20 cellular contexts compared by ENCODE assay signal in genomic region chr10:23505797-23506465, GRCh38.
"Had no signal": no experiment of that assay in that cellular context is flagged by ENCODE, and none has a peak within 500 bp of the region (broad histone marks: within the 10 kb centered on the region; RNA-seq: fewer than 3 reads in every experiment).

No MANE protein-coding gene starts in this region.

- H3K4me1 Mint-ChIP-seq: activated CD4-positive, alpha-beta T cell treated with anti-CD3 and anti-CD28 coated beads for 36 hours; memory B cell; naive B cell; neural crest cell had no signal

- FAIRE-seq: bronchial epithelial cell, kidney had no signal

- H3K4me3 Mint-ChIP-seq: activated CD4-positive, alpha-beta memory T cell treated with anti-CD3 and anti-CD28 coated beads for 36 hours; activated CD4-positive, alpha-beta T cell treated with anti-CD3 and anti-CD28 coated beads for 36 hours; activated naive CD8-positive, alpha-beta T cell; activated T-helper 1 cell treated with anti-CD3 and anti-CD28 coated beads, Interleukin-12 subunit alpha, Interleukin-12 subunit beta, Interleukin-2, Interleukin-4 antibody, amounts not matched to agents 30 ng/mL and 10 ng/mL and 1 ng/mL, durations not matched to agents 14 hours and 24 hours and 36 hours; memory B cell; naive B cell; neural crest cell had no signal

- ATAC-seq: activated CD4-positive, alpha-beta T cell treated with anti-CD3 and anti-CD28 coated beads for 36 hours; mucosa of descending colon had no signal

- H3K4me3 ChIP-seq: gastrocnemius medialis, left ventricle myocardium inferior, mucosa of descending colon, thyroid gland had no signal

- H3K36me3 Mint-ChIP-seq: activated CD4-positive, alpha-beta memory T cell treated with anti-CD3 and anti-CD28 coated beads for 36 hours had no signal

- H3K4me1 ChIP-seq: gastrocnemius medialis, left ventricle myocardium inferior, thyroid gland had no signal

- H3K9me3 ChIP-seq: gastrocnemius medialis, mucosa of descending colon, thyroid gland had no signal

- H3K27me3 ChIP-seq: gastrocnemius medialis, thyroid gland had no signal

- H3K27ac Mint-ChIP-seq: activated CD4-positive, alpha-beta memory T cell treated with anti-CD3 and anti-CD28 coated beads for 36 hours; activated CD4-positive, alpha-beta T cell treated with anti-CD3 and anti-CD28 coated beads for 36 hours; activated naive CD8-positive, alpha-beta T cell; activated T-helper 1 cell treated with anti-CD3 and anti-CD28 coated beads, Interleukin-12 subunit alpha, Interleukin-12 subunit beta, Interleukin-2, Interleukin-4 antibody, amounts not matched to agents 30 ng/mL and 10 ng/mL and 1 ng/mL, durations not matched to agents 14 hours and 24 hours and 36 hours; memory B cell had no signal

- DNase-seq: activated CD4-positive, alpha-beta memory T cell treated with anti-CD3 and anti-CD28 coated beads for 36 hours; activated CD4-positive, alpha-beta T cell treated with anti-CD3 and anti-CD28 coated beads for 36 hours; activated gamma-delta T cell treated with Interleukin-2 at 50 U/mL for 16 hours; activated T-cell treated with anti-CD3 and anti-CD28 coated beads for 4 hours; cerebellar nuclear complex; cortex of kidney; gastrocnemius medialis; head of caudate nucleus; kidney; left ventricle myocardium inferior; mucosa of descending colon; naive B cell; stimulated activated CD4-positive, alpha-beta T cell treated with anti-CD3 and anti-CD28 coated beads, Interleukin-2, amount 100 ng/mL, for 24 hours; stimulated activated naive CD4-positive, alpha-beta T cell treated with Interleukin-2 at 50 U/mL for 16 hours; thyroid gland had no signal

- H3K27ac ChIP-seq: gastrocnemius medialis, left ventricle myocardium inferior, thyroid gland had no signal

- H3K27me3 Mint-ChIP-seq: activated naive CD8-positive, alpha-beta T cell had no signal

- H3K9me3 Mint-ChIP-seq: activated CD4-positive, alpha-beta memory T cell treated with anti-CD3 and anti-CD28 coated beads for 36 hours; activated T-helper 1 cell treated with anti-CD3 and anti-CD28 coated beads, Interleukin-12 subunit alpha, Interleukin-12 subunit beta, Interleukin-2, Interleukin-4 antibody, amounts not matched to agents 30 ng/mL and 10 ng/mL and 1 ng/mL, durations not matched to agents 14 hours and 24 hours and 36 hours had no signal

- H3K36me3 ChIP-seq: gastrocnemius medialis, left ventricle myocardium inferior, thyroid gland had no signal
